ENCODE assay signal across 31 cellular contexts in genomic region chr6:104134876-104135275, GRCh38.
"Had no signal": no experiment of that assay in that cellular context is flagged by ENCODE, and none has a peak within 500 bp of the region (broad histone marks: within the 10 kb centered on the region; RNA-seq: fewer than 3 reads in every experiment).

No MANE protein-coding gene starts in this region.

- H3K27ac Mint-ChIP-seq: naive thymus-derived CD4-positive, alpha-beta T cell; stimulated activated memory B cell treated with anti-CD40 and anti-IgM and Interleukin-4, amounts not matched to agents 10 μg/mL and 1 μg/mL and 100 μg/mL, for 72 hours had no signal

- H3K4me1 ChIP-seq: colonic mucosa, esophagus squamous epithelium, pancreas, psoas muscle, right atrium auricular region, stomach, thyroid gland, upper lobe of left lung, vagina had no signal

- H3K9me3 ChIP-seq: colonic mucosa, esophagus squamous epithelium, pancreas, psoas muscle, right atrium auricular region, thyroid gland, vagina had no signal

- H3K36me3 ChIP-seq: colonic mucosa, esophagus squamous epithelium, pancreas, right atrium auricular region, stomach, thyroid gland, upper lobe of left lung, vagina, WERI-Rb-1 had no signal

- H3K4me1 Mint-ChIP-seq: naive thymus-derived CD4-positive, alpha-beta T cell; stimulated activated memory B cell treated with anti-CD40 and anti-IgM and Interleukin-4, amounts not matched to agents 10 μg/mL and 1 μg/mL and 100 μg/mL, for 72 hours had no signal

- H3K27me3 Mint-ChIP-seq: naive thymus-derived CD4-positive, alpha-beta T cell; stimulated activated memory B cell treated with anti-CD40 and anti-IgM and Interleukin-4, amounts not matched to agents 10 μg/mL and 1 μg/mL and 100 μg/mL, for 72 hours had no signal

- H3K36me3 Mint-ChIP-seq: naive thymus-derived CD4-positive, alpha-beta T cell; stimulated activated memory B cell treated with anti-CD40 and anti-IgM and Interleukin-4, amounts not matched to agents 10 μg/mL and 1 μg/mL and 100 μg/mL, for 72 hours had no signal

- H3K27me3 ChIP-seq: colonic mucosa, esophagus squamous epithelium, pancreas, right atrium auricular region, stomach, thyroid gland, upper lobe of left lung, vagina had no signal

- H3K4me3 ChIP-seq: colonic mucosa, esophagus squamous epithelium, pancreas, psoas muscle, right atrium auricular region, smooth muscle cell, stomach, thyroid gland, upper lobe of left lung, vagina had no signal

- FAIRE-seq: frontal cortex, keratinocyte, pancreas had no signal

- ATAC-seq: activated CD4-positive, CD25-positive, alpha-beta regulatory T cell treated with anti-CD3 and anti-CD28 coated beads, Interleukin-2, amount 50 U/mL, for 24 hours; left colon; naive thymus-derived CD4-positive, alpha-beta T cell; pancreas; psoas muscle; stimulated activated memory B cell treated with anti-CD40 and anti-IgM and Interleukin-4, amounts not matched to agents 10 μg/mL and 1 μg/mL and 100 μg/mL, for 72 hours had no signal

- H3K27ac ChIP-seq: colonic mucosa, esophagus squamous epithelium, pancreas, psoas muscle, right atrium auricular region, stomach, thyroid gland, upper lobe of left lung, vagina, WERI-Rb-1 had no signal

- H3K9me3 Mint-ChIP-seq: stimulated activated memory B cell treated with anti-CD40 and anti-IgM and Interleukin-4, amounts not matched to agents 10 μg/mL and 1 μg/mL and 100 μg/mL, for 72 hours had no signal

- H3K4me2 ChIP-seq: smooth muscle cell had no signal

- H3K4me3 Mint-ChIP-seq: naive thymus-derived CD4-positive, alpha-beta T cell; stimulated activated memory B cell treated with anti-CD40 and anti-IgM and Interleukin-4, amounts not matched to agents 10 μg/mL and 1 μg/mL and 100 μg/mL, for 72 hours had no signal

- DNase-seq: activated CD4-positive, alpha-beta T cell treated with anti-CD3 and anti-CD28 coated beads for 48 hours; activated CD4-positive, alpha-beta T cell treated with anti-CD3 and anti-CD28 coated beads, Interleukin-2, amount 50 U/mL, for 48 hours; activated CD8-positive, alpha-beta memory T cell treated with anti-CD3 and anti-CD28 coated beads, Interleukin-2, amount 50 U/mL, for 4 hours; activated gamma-delta T cell treated with Interleukin-2 at 50 U/mL for 16 hours; activated naive CD4-positive, alpha-beta T cell treated with anti-CD3 and anti-CD28 coated beads, Interleukin-2, amount 50 U/mL, for 16 hours; activated T-cell treated with anti-CD3 and anti-CD28 coated beads, Interleukin-2, amount 50 U/mL, for 1 hour; colonic mucosa; effector memory CD4-positive, alpha-beta T cell; esophagus squamous epithelium; glutamatergic neuron; left colon; mammary epithelial cell; midbrain; naive thymus-derived CD4-positive, alpha-beta T cell; pancreas; psoas muscle; stimulated activated CD4-positive, alpha-beta T cell treated with anti-CD3 and anti-CD28 coated beads, Interleukin-1b, Interleukin-23, amount 100 ng/mL, for 48 hours; stimulated activated CD4-positive, alpha-beta T cell treated with anti-CD3 and anti-CD28 coated beads, Interleukin-4, amount 100 ng/mL, for 4 hours; stimulated activated CD8-positive, alpha-beta memory T cell treated with anti-CD3 and anti-CD28 coated beads, Interleukin-4, amount 100 ng/mL, for 48 hours; stomach; T-helper 2 cell; thyroid gland; upper lobe of left lung; WERI-Rb-1 had no signal
